ENCODE assay signal across 26 cellular contexts in genomic region chr10:93915603-93916002, GRCh38. TPM values are rescaled to one million over a fixed set of nuclear protein-coding genes. Genes with fewer than 3 reads are reported as not detected.
DNase-seq lines count a peak whose midpoint lies in the region; ATAC-seq, FAIRE-seq and TF ChIP-seq lines count a peak whose summit lies in the region.
"Had no signal": no experiment of that assay in that cellular context is flagged by ENCODE, and none has a peak within 500 bp of the region (broad histone marks: within the 10 kb centered on the region; RNA-seq: fewer than 3 reads in every experiment).

No MANE protein-coding gene starts in this region.

- H3K36me3 ChIP-seq in HepG2 (replicated peaks in 1 of 2; ENCODE audit: control insufficient read depth in 1 of 2, insufficient read depth in 2 of 2, low read length in 2 of 2): no peaks in the 10 kb centered on the region
- H3K36me3 ChIP-seq in right lobe of liver: no peaks in the 10 kb centered on the region
- peaks cover 0 to 11% of the 10 kb centered on the region in 2 donors for H3K36me3 ChIP-seq in psoas muscle (ENCODE audit: insufficient read depth in 1 of 2, low read depth in 1 of 2)
- H3K36me3 ChIP-seq in HAP-1 (replicated peaks): no peaks in the 10 kb centered on the region
- H3K36me3 ChIP-seq in Caco-2 (ENCODE audit: control insufficient read depth, insufficient read depth, low read length): no peaks in the 10 kb centered on the region
- H3K36me3 ChIP-seq: neutrophil, prostate gland, thoracic aorta, vagina had no signal

- H3K79me2 ChIP-seq in HepG2 (ENCODE audit: insufficient read depth, low read length): no peaks in the 10 kb centered on the region

- FAIRE-seq in HepG2 (lab: Jason Lieb, UNC): no peak
- FAIRE-seq: bronchial epithelial cell, colon, GM18507 had no signal

- no peak for TF ChIP-seq RAD21 in HepG2 (CRISPR knock-in tag; IDR thresholded peaks at IDR 0.05)

- no peak overlapping the region for H3K4me3 Mint-ChIP-seq in Caco-2 (ENCODE audit: unreplicated experiment)
- H3K4me3 Mint-ChIP-seq: activated CD8-positive, alpha-beta T cell treated with anti-CD3 and anti-CD28 coated beads for 36 hours; stimulated activated naive CD8-positive, alpha-beta T cell treated with anti-CD3 and anti-CD28 coated beads, Interleukin-15, Interleukin-2, amounts not matched to agents 100 ng/mL and 50 ng/mL, for 24 hours; T-helper 17 cell had no signal

- peaks cover 35% of the 10 kb centered on the region for H3K4me1 Mint-ChIP-seq in Caco-2 (ENCODE audit: low read depth, unreplicated experiment)

- DNase-seq in HepG2 (ENCODE audit: low spot score) (no peak), right lobe of liver (no peak), NCI-H748 (lab: John Stamatoyannopoulos, UW; ENCODE audit: unreplicated experiment) (peak; percentile 85), kidney tubule cell (ENCODE audit: low spot score) (peak; percentile 23), psoas muscle (no peak), HAP-1 (ENCODE audit: low spot score in 2 of 2) (no peak), Caco-2 (no peak)
- DNase-seq in stimulated activated CD4-positive, alpha-beta T cell treated with anti-CD3 and anti-CD28 coated beads, Interleukin-12 subunit alpha, Interleukin-12 subunit beta, amount 100 ng/mL, for 4 hours: no peak
- DNase-seq: activated CD8-positive, alpha-beta T cell treated with anti-CD3 and anti-CD28 coated beads for 36 hours; DMS79; effector CD4-positive, alpha-beta T cell; glutamatergic neuron; left colon; NCI-H1694; NK-92 treated with Interleukin-12 subunit alpha and Interleukin-12 subunit beta, amount 100 ng/mL, for 24 hours; PC-3; T-helper 17 cell had no signal

- in situ Hi-C loops in HepG2 (cut with HindIII; ENCODE audit: extremely low pct_ligation_motif_present, low pct_unique_long_range_greater_than_20kb) (loop anchor here (5.0 to 25.0 kb wide), 2 partner anchors 402 to 522 kb away; no protein-coding TSS in a partner anchor), HAP-1 (cut with MboI; ENCODE audit: low sequenced_read_pairs) (loop anchor here (10.0 kb wide), 1 partner anchor 409 kb away; no protein-coding TSS in a partner anchor)

- H3K9ac ChIP-seq in HepG2 (ENCODE audit: insufficient read depth, low read depth, low read length): no peak overlapping the region

- POLR2A ChIA-PET in HepG2 (lab: Yijun Ruan, JAX) (no interaction called here), Caco-2 (lab: Charles Lee) (no interaction called here)

- TF ChIP-seq CTCF in HepG2 (CRISPR knock-in tag; IDR thresholded peaks at IDR 0.05) (no peak), right lobe of liver (IDR thresholded peaks at IDR 0.05) (no peak), psoas muscle (IDR thresholded peaks at IDR 0.05) (no peak), Caco-2 (IDR thresholded peaks at IDR 0.05; ENCODE audit: insufficient read depth in 1 of 2, low read depth in 1 of 2, low read length in 1 of 2, severe bottlenecking in 1 of 2, unreplicated experiment in 1 of 2) (no peak)

- no peak for TF ChIP-seq EP300 in HepG2 (IDR thresholded peaks at IDR 0.05; ENCODE audit: low read depth in 2 of 2, low read length in 2 of 2)
- TF ChIP-seq EP300 in HepG2 (CRISPR knock-in tag; IDR thresholded peaks at IDR 0.05; ENCODE audit: borderline replicate concordance): no peak

- H3K27ac ChIP-seq in HepG2 (ENCODE audit: extremely low read length, insufficient read depth, low read length): no peak overlapping the region
- H3K27ac ChIP-seq in right lobe of liver: no peak overlapping the region
- H3K27ac ChIP-seq in psoas muscle: no peak overlapping the region
- H3K27ac ChIP-seq: neutrophil, prostate gland, thoracic aorta, vagina had no signal

- no peak overlapping the region for H3K4me3 ChIP-seq in HepG2 (replicated peaks in 1 of 3; ENCODE audit: insufficient read depth in 1 of 3, low read depth in 2 of 3, low read length in 3 of 3)
- H3K4me3 ChIP-seq in right lobe of liver: no peak overlapping the region
- no peak overlapping the region for H3K4me3 ChIP-seq in psoas muscle
- H3K4me3 ChIP-seq in HAP-1: no peak overlapping the region
- H3K4me3 ChIP-seq in Caco-2 (ENCODE audit: low read depth, low read length): no peak overlapping the region
- H3K4me3 ChIP-seq: prostate gland, thoracic aorta, vagina had no signal

- H3K27me3 ChIP-seq in HepG2 (ENCODE audit: control insufficient read depth in 1 of 2, insufficient read depth in 2 of 2, low read length in 2 of 2) (no peaks in the 10 kb centered on the region; a peak in 1 of 5 replicates), right lobe of liver (no peaks in the 10 kb centered on the region), psoas muscle (ENCODE audit: insufficient read depth in 3 of 3, low read length in 2 of 3) (no peaks in the 10 kb centered on the region), HAP-1 (ENCODE audit: low read depth) (no peaks in the 10 kb centered on the region), Caco-2 (replicated peaks; ENCODE audit: control insufficient read depth, insufficient read depth, low read length) (no peaks in the 10 kb centered on the region)
- H3K27me3 ChIP-seq: neutrophil, vagina had no signal

- no peak overlapping the region for H3K4me2 ChIP-seq in HepG2 (ENCODE audit: low read depth, low read length)

- CTCF ChIA-PET in HepG2 (lab: Yijun Ruan, JAX; ENCODE audit: low intra/inter-chr PET ratio, low total read pairs) (interaction anchor here (2.1 kb wide), 1 partner anchor 405 kb away, joined by 15 read pairs; no protein-coding TSS in a partner anchor), Caco-2 (lab: Charles Lee) (interaction anchor here (1.3 to 2.9 kb wide), 4 partner anchors 10 to 405 kb away, joined by 3 to 33 read pairs (median 9); no protein-coding TSS in a partner anchor)

- ATAC-seq in HepG2 (no peak), right lobe of liver (no peak), psoas muscle (no peak)
- ATAC-seq: activated CD8-positive, alpha-beta T cell treated with anti-CD3 and anti-CD28 coated beads for 36 hours; activated naive CD4-positive, alpha-beta T cell treated with anti-CD3 and anti-CD28 coated beads, Interleukin-2, amount 50 U/mL, for 72 hours; left colon; T-helper 17 cell had no signal

- 69% methylated on average over 6 of the region's 6 CpGs for WGBS in HepG2 (ENCODE audit: low lambda C conversion rate)
- 70% methylated on average over 5 of the region's 6 CpGs for WGBS in right lobe of liver (ENCODE audit: insufficient coverage, low coverage, low lambda C conversion rate, missing lambda C conversion rate)
- WGBS in psoas muscle, 3 donors: 89 to 94% (median 93%) methylated on average over 6 of the region's 6 CpGs

- no peaks in the 10 kb centered on the region for H3K36me3 Mint-ChIP-seq in Caco-2 (ENCODE audit: insufficient read depth, unreplicated experiment)
- H3K36me3 Mint-ChIP-seq: activated naive CD4-positive, alpha-beta T cell treated with anti-CD3 and anti-CD28 coated beads, Interleukin-2, amount 50 U/mL, for 72 hours had no signal

- H2AFZ ChIP-seq in HepG2 (ENCODE audit: low read length): no peak overlapping the region

- no peaks in the 10 kb centered on the region for H3K27me3 Mint-ChIP-seq in Caco-2 (ENCODE audit: insufficient read depth, unreplicated experiment)
- H3K27me3 Mint-ChIP-seq: activated CD8-positive, alpha-beta T cell treated with anti-CD3 and anti-CD28 coated beads for 36 hours; stimulated activated naive CD8-positive, alpha-beta T cell treated with anti-CD3 and anti-CD28 coated beads, Interleukin-15, Interleukin-2, amounts not matched to agents 100 ng/mL and 50 ng/mL, for 24 hours; T-helper 17 cell had no signal

- no peak overlapping the region for H3K27ac Mint-ChIP-seq in Caco-2 (ENCODE audit: unreplicated experiment)
- H3K27ac Mint-ChIP-seq: activated CD8-positive, alpha-beta T cell treated with anti-CD3 and anti-CD28 coated beads for 36 hours; activated naive CD4-positive, alpha-beta T cell treated with anti-CD3 and anti-CD28 coated beads, Interleukin-2, amount 50 U/mL, for 72 hours; stimulated activated naive CD8-positive, alpha-beta T cell treated with anti-CD3 and anti-CD28 coated beads, Interleukin-15, Interleukin-2, amounts not matched to agents 100 ng/mL and 50 ng/mL, for 24 hours had no signal

- H4K20me1 ChIP-seq in HepG2 (ENCODE audit: insufficient read depth, low read length): no peaks in the 10 kb centered on the region

- BruUV-seq in HepG2 (replicated peaks; lab: Mats Ljungman, UMichigan) (no TSS peak), Caco-2 (replicated peaks; lab: Mats Ljungman, UMichigan) (no TSS peak)

- H3K9me3 Mint-ChIP-seq in Caco-2 (ENCODE audit: unreplicated experiment): no peaks in the 10 kb centered on the region
- H3K9me3 Mint-ChIP-seq: activated CD8-positive, alpha-beta T cell treated with anti-CD3 and anti-CD28 coated beads for 36 hours; activated naive CD4-positive, alpha-beta T cell treated with anti-CD3 and anti-CD28 coated beads, Interleukin-2, amount 50 U/mL, for 72 hours; stimulated activated naive CD8-positive, alpha-beta T cell treated with anti-CD3 and anti-CD28 coated beads, Interleukin-15, Interleukin-2, amounts not matched to agents 100 ng/mL and 50 ng/mL, for 24 hours had no signal

- intact Hi-C loops in HepG2 (cut with micrococcal nuclease; ENCODE audit: unreplicated experiment): loop anchor here (1.0 kb wide), 2 partner anchors 400 to 405 kb away; no protein-coding TSS in a partner anchor
- intact Hi-C loops in right lobe of liver (cut with DNase I): no loop called here
- intact Hi-C loops in psoas muscle (cut with DNase I): loop anchor here (2.0 to 10.0 kb wide), 6 partner anchors 62 to 527 kb away; no protein-coding TSS in a partner anchor
- intact Hi-C loops in Caco-2 (cut with micrococcal nuclease; ENCODE audit: unreplicated experiment): loop anchor here (1.0 to 10.0 kb wide), 7 partner anchors 77 to 529 kb away; partner anchors contain the start of gene PLCE1

- H3K4me1 ChIP-seq in HepG2 (ENCODE audit: insufficient read depth, low read length): peaks cover 10% of the 10 kb centered on the region; the same call in 1 of the 2 replicates
- H3K4me1 ChIP-seq in right lobe of liver: peaks cover 0 to 22% (median 5%) of the 10 kb centered on the region in 4 donors
- H3K4me1 ChIP-seq in psoas muscle: peaks cover 6% of the 10 kb centered on the region
- no peaks in the 10 kb centered on the region for H3K4me1 ChIP-seq in HAP-1
- H3K4me1 ChIP-seq in Caco-2: peaks cover 41% of the 10 kb centered on the region
- H3K4me1 ChIP-seq: prostate gland, vagina had no signal

- H3K9me3 ChIP-seq in HepG2 (ENCODE audit: low read length) (no peaks in the 10 kb centered on the region), right lobe of liver (no peaks in the 10 kb centered on the region), psoas muscle (no peaks in the 10 kb centered on the region), HAP-1 (no peaks in the 10 kb centered on the region), Caco-2 (no peaks in the 10 kb centered on the region)
- H3K9me3 ChIP-seq: neutrophil, prostate gland, thoracic aorta, vagina had no signal

- no peak for TF ChIP-seq POLR2A in HepG2 (IDR thresholded peaks at IDR 0.05; ENCODE audit: insufficient read depth in 1 of 2, low read depth in 2 of 2, low read length in 2 of 2)
- TF ChIP-seq POLR2A in right lobe of liver (IDR thresholded peaks at IDR 0.05): no peak

RNA-seq across cellular contexts. Expression of gene SLC35G1, which starts 21.8 kb away (rescaled TPM):
- 3.5 and 4.5 TPM in 2 replicates for total RNA-seq in HepG2 (2016; rRNA removed; fragmentation: Illumina TruSeq; extraction: Trizol)
- 0.81 and 1.2 TPM in 2 replicates for total RNA-seq in HepG2 (2016; cell fraction: cytosol; rRNA removed; fragmentation: Illumina TruSeq; extraction: Trizol; ENCODE audit: low read depth)
- total RNA-seq in HepG2 (2016; cell fraction: insoluble cytoplasmic fraction; rRNA removed; fragmentation: Illumina TruSeq; extraction: Trizol): 4.2 and 4.8 TPM in 2 replicates
- 3.2 and 3.4 TPM in 2 replicates for total RNA-seq in HepG2 (2016; cell fraction: membrane; rRNA removed; fragmentation: Illumina TruSeq; extraction: Trizol)
- 4.7 and 5.3 TPM in 2 replicates for total RNA-seq in HepG2 (2016; cell fraction: nucleus; rRNA removed; fragmentation: Illumina TruSeq; extraction: Trizol)
- 2.1 and 2.5 TPM in 2 replicates for polyA plus RNA-seq in HepG2 (2011; rRNA removed)
- polyA plus RNA-seq in HepG2 (2011; cell fraction: cytosol; rRNA removed): 1.0 and 1.3 TPM in 2 replicates
- 1.2 and 1.4 TPM in 2 replicates for polyA plus RNA-seq in HepG2 (2011; cell fraction: nucleus; rRNA removed)
- polyA plus RNA-seq in HepG2 (2012): 1.7 and 2.2 TPM in 2 replicates
- polyA plus RNA-seq in HepG2 (2016; cell fraction: cytosol; fragmentation: Illumina TruSeq; extraction: Trizol; ENCODE audit: low read depth): 1.3 and 1.4 TPM in 2 replicates
- polyA plus RNA-seq in HepG2 (2016; cell fraction: insoluble cytoplasmic fraction; fragmentation: Illumina TruSeq; extraction: Trizol; ENCODE audit: low read depth): 4.4 and 4.6 TPM in 2 replicates
- 2.9 and 3.0 TPM in 2 replicates for polyA plus RNA-seq in HepG2 (2016; cell fraction: membrane; fragmentation: Illumina TruSeq; extraction: Trizol; ENCODE audit: low read depth)
- polyA plus RNA-seq in HepG2 (2016; cell fraction: nucleus; fragmentation: Illumina TruSeq; extraction: Trizol; ENCODE audit: insufficient read depth, low read depth): 5.6 and 7.4 TPM in 2 replicates
- polyA minus RNA-seq in HepG2 (2011; rRNA and poly(A)+ RNA removed; ENCODE audit: low replicate concordance): 2.3 and 11.0 TPM in 2 replicates
- polyA minus RNA-seq in HepG2 (2011; cell fraction: cytosol; rRNA and poly(A)+ RNA removed): 1.1 and 1.2 TPM in 2 replicates
- polyA minus RNA-seq in HepG2 (2011; cell fraction: nucleus; rRNA and poly(A)+ RNA removed): 3.1 and 4.0 TPM in 2 replicates
- 1 to 10 TPM; 2.6 to 7.3 (median 4.5) TPM for total RNA-seq in right lobe of liver
- total RNA-seq in psoas muscle: 1 to 10 TPM; 1.3 to 2.3 (median 2.1) TPM
- polyA plus RNA-seq in psoas muscle: 1 to 10 TPM; 1.6 to 2.7 (median 2.5) TPM
- 10.6 and 11.0 TPM in 2 replicates for total RNA-seq in Caco-2 (2022)

Comparison
In these comparisons a context has a peak if more than half of its experiments do, and no peak if none do; other contexts are left out.
1. intact Hi-C loops: an anchor here in HepG2 (1.0 kb wide), psoas muscle (2.0 to 10.0 kb wide) and Caco-2 (1.0 to 10.0 kb wide); none called in right lobe of liver.
2. DNase-seq: peak in NCI-H748 (single experiment) and kidney tubule cell (single experiment); none in HepG2 (single experiment), right lobe of liver (0 of 3), stimulated activated CD4-positive, alpha-beta T cell treated with anti-CD3 and anti-CD28 coated beads, Interleukin-12 subunit alpha, Interleukin-12 subunit beta, amount 100 ng/mL, for 4 hours (single experiment), psoas muscle (0 of 2), HAP-1 (0 of 2) and Caco-2 (0 of 2).